Comparison of ENCODE assay signal across 2 cellular contexts in genomic region chr4:55830048-55830447, GRCh38.
TF ChIP-seq lines count a peak whose summit lies in the region.

No MANE protein-coding gene starts in this region.

TF ChIP-seq in SK-N-SH treated with all-trans-retinoic acid at 6 μM for 48 hours, 23 proteins besides CTCF, POLR2A, EP300 and RAD21:
- TF ChIP-seq ESRRG (CRISPR knock-in tag; IDR thresholded peaks at IDR 0.05): no peak
- TF ChIP-seq PPARA (CRISPR knock-in tag; IDR thresholded peaks at IDR 0.05; ENCODE audit: borderline replicate concordance): no peak
- TF ChIP-seq ISL1 (CRISPR knock-in tag; IDR thresholded peaks at IDR 0.05): peak; percentile 62

TF ChIP-seq in SK-N-SH, 30 proteins besides CTCF, POLR2A, EP300 and RAD21:
- no peak for TF ChIP-seq NFIC (IDR thresholded peaks at IDR 0.05; ENCODE audit: borderline replicate concordance)
- no peak for TF ChIP-seq FOSL2 (IDR thresholded peaks at IDR 0.05; ENCODE audit: borderline replicate concordance, low read depth)
- TF ChIP-seq FOXM1 (IDR thresholded peaks at IDR 0.05; ENCODE audit: low read depth): no peak
- no peak for TF ChIP-seq JUND (IDR thresholded peaks at IDR 0.05)
- no peak for TF ChIP-seq GABPA (IDR thresholded peaks at IDR 0.05; ENCODE audit: low read depth)
- TF ChIP-seq TAF1 (IDR thresholded peaks at IDR 0.05; ENCODE audit: borderline replicate concordance, low read depth, low read length): no peak
- TF ChIP-seq ELF1 (IDR thresholded peaks at IDR 0.05): no peak
- TF ChIP-seq TCF12 (IDR thresholded peaks at IDR 0.05): no peak
- no peak for TF ChIP-seq NRF1 (IDR thresholded peaks at IDR 0.05; ENCODE audit: low read depth, low read length)
- no peak for TF ChIP-seq PBX3 (IDR thresholded peaks at IDR 0.05)
- TF ChIP-seq RXRA (IDR thresholded peaks at IDR 0.05; ENCODE audit: borderline replicate concordance, low read depth): no peak
- TF ChIP-seq SIN3A (IDR thresholded peaks at IDR 0.05; ENCODE audit: borderline replicate concordance, low read depth, low read length): no peak
- no peak for TF ChIP-seq REST (IDR thresholded peaks at IDR 0.05; ENCODE audit: low read depth, low read length)
- TF ChIP-seq POLR2AphosphoS5 (IDR thresholded peaks at IDR 0.05; ENCODE audit: low read depth, low read length): no peak
- no peak for TF ChIP-seq MXI1 (IDR thresholded peaks at IDR 0.05; ENCODE audit: low read depth, low read length)
TF ChIP-seq in SK-N-SH: peak in this region for 0.
